11 cellular contexts compared by ENCODE assay signal in genomic region chr19:38770228-38770950, GRCh38. TPM values are rescaled to one million over a fixed set of nuclear protein-coding genes. Genes with fewer than 3 reads are reported as not detected.
DNase-seq lines count a peak whose midpoint lies in the region; ATAC-seq, FAIRE-seq and TF ChIP-seq lines count a peak whose summit lies in the region.
"Not testable (repeated sequence)": the region's sequence is repeated elsewhere in the genome, so short reads cannot be mapped to it uniquely, and the experiment has no call there.
"Had no signal": no experiment of that assay in that cellular context is flagged by ENCODE, and none has a peak within 500 bp of the region (broad histone marks: within the 10 kb centered on the region; RNA-seq: fewer than 3 reads in every experiment).

No MANE protein-coding gene starts in this region.

- H2BK120ac ChIP-seq in neuronal stem cell (ENCODE audit: low read depth, low read length), result not testable (repeated sequence)

- not testable (repeated sequence) for H3K27ac Mint-ChIP-seq in activated CD8-positive, alpha-beta T cell treated with anti-CD3 and anti-CD28 coated beads, Interleukin-2, amount 10 ng/mL, durations not matched to agents 7 days and 5 days; stimulated activated naive CD8-positive, alpha-beta T cell treated with anti-CD3 and anti-CD28 coated beads, Interleukin-15, amount 100 ng/mL, for 72 hours

- ATAC-seq in A549 (peak in 1 of 2 experiments; percentile 6; a peak in 3 of 6 replicates), GM19351 (IDR thresholded peaks at IDR 0.05; ENCODE audit: unreplicated experiment) (peak; percentile 7), HG03095 (IDR thresholded peaks at IDR 0.05; ENCODE audit: unreplicated experiment) (peak; percentile 19)
- peak; percentile 23 for ATAC-seq in activated CD8-positive, alpha-beta T cell treated with anti-CD3 and anti-CD28 coated beads, Interleukin-2, amount 10 ng/mL, durations not matched to agents 7 days and 5 days
- peak; percentile 26 for ATAC-seq in stimulated activated naive CD8-positive, alpha-beta T cell treated with anti-CD3 and anti-CD28 coated beads, Interleukin-15, amount 100 ng/mL, for 72 hours

- H3K9me3 ChIP-seq in A549; effector memory CD4-positive, alpha-beta T cell (ENCODE audit: control insufficient read depth, low read length); iPS-15b (ENCODE audit: control insufficient read depth, insufficient read depth, low read length); neuronal stem cell (replicated peaks in 1 of 2; ENCODE audit: control insufficient read depth in 2 of 2, insufficient read depth in 1 of 2, low read depth in 1 of 2, low read length in 2 of 2): not testable (repeated sequence)

- not testable (repeated sequence) for H3K4me2 ChIP-seq in A549; neuronal stem cell (ENCODE audit: insufficient read depth, low read length, poor library complexity, severe bottlenecking)

- 98% methylated on average over 17 of the region's 58 CpGs for WGBS in A549 (ENCODE audit: missing lambda C conversion rate)
- WGBS in neuronal stem cell (ENCODE audit: extremely low coverage in 2 of 2, insufficient read length in 2 of 2, insufficient replicate concordance in 1 of 2), 2 donors, result no CpG with 5 or more reads among the region's 58 CpGs

- CTCF ChIA-PET in A549 (lab: Yijun Ruan, JAX), result interaction anchor here (0.7 to 2.0 kb wide), 43 partner anchors 8 to 271 kb away, joined by 3 to 22 read pairs (median 5); partner anchors contain the start of genes CAPN12 and LGALS7B
- CTCF ChIA-PET in activated CD8-positive, alpha-beta T cell treated with anti-CD3 and anti-CD28 coated beads, Interleukin-2, amount 10 ng/mL, durations not matched to agents 7 days and 5 days (lab: Charles Lee), result interaction anchor here (1.0 to 1.6 kb wide), 14 partner anchors 14 to 163 kb away, joined by 3 to 19 read pairs (median 4); partner anchors contain the start of genes ACTN4, ECH1 and RINL

- H2AFZ ChIP-seq in neuronal stem cell (ENCODE audit: low read length), result peak overlapping the region; percentile 80

- not testable (repeated sequence) for TF ChIP-seq RAD21 in A549 (conservative IDR thresholded peaks at IDR 0.05 in 1 of 2, IDR thresholded peaks at IDR 0.05 in 1 of 2)

- POLR2A ChIA-PET in A549 (lab: Yijun Ruan, JAX), result interaction anchor here (0.9 to 1.0 kb wide), 2 partner anchors 62 to 68 kb away, joined by 3 to 5 read pairs; no protein-coding TSS in a partner anchor
- POLR2A ChIA-PET in activated CD8-positive, alpha-beta T cell treated with anti-CD3 and anti-CD28 coated beads, Interleukin-2, amount 10 ng/mL, durations not matched to agents 7 days and 5 days (lab: Charles Lee), result interaction anchor here (1.0 to 1.6 kb wide), 3 partner anchors 12 to 35 kb away, joined by 3 to 7 read pairs (median 6); no protein-coding TSS in a partner anchor

- H3K4me1 ChIP-seq in A549; effector memory CD4-positive, alpha-beta T cell (ENCODE audit: control insufficient read depth, insufficient read depth, low read length, poor library complexity, severe bottlenecking); iPS-15b (ENCODE audit: control insufficient read depth, insufficient read depth, low read length); neuronal stem cell (ENCODE audit: control insufficient read depth in 2 of 2, insufficient read depth in 1 of 2, low read depth in 1 of 2, low read length in 2 of 2): not testable (repeated sequence)

- not testable (repeated sequence) for FAIRE-seq in A549 (lab: Jason Lieb, UNC)

- not testable (repeated sequence) for H4K8ac ChIP-seq in neuronal stem cell (ENCODE audit: low read depth, low read length)

- not testable (repeated sequence) for H3K27me3 ChIP-seq in effector memory CD4-positive, alpha-beta T cell (replicated peaks; ENCODE audit: control insufficient read depth, insufficient read depth, low read length, poor library complexity, severe bottlenecking); iPS-15b (ENCODE audit: control insufficient read depth, insufficient read depth, low read length); neuronal stem cell (ENCODE audit: control insufficient read depth in 3 of 3, insufficient read depth in 3 of 3, low read depth in 1 of 3, low read length in 3 of 3)

- not testable (repeated sequence) for H3K79me1 ChIP-seq in neuronal stem cell (ENCODE audit: low read depth, low read length)

- not testable (repeated sequence) for H3K9ac ChIP-seq in iPS-15b (ENCODE audit: low read depth, low read length); neuronal stem cell (ENCODE audit: low read depth, low read length, poor library complexity)

- H3K9me3 Mint-ChIP-seq in activated CD8-positive, alpha-beta T cell treated with anti-CD3 and anti-CD28 coated beads, Interleukin-2, amount 10 ng/mL, durations not matched to agents 7 days and 5 days (ENCODE audit: insufficient read depth); stimulated activated naive CD8-positive, alpha-beta T cell treated with anti-CD3 and anti-CD28 coated beads, Interleukin-15, amount 100 ng/mL, for 72 hours: not testable (repeated sequence)

- not testable (repeated sequence) for H3K4me3 Mint-ChIP-seq in activated CD8-positive, alpha-beta T cell treated with anti-CD3 and anti-CD28 coated beads, Interleukin-2, amount 10 ng/mL, durations not matched to agents 7 days and 5 days
- peak overlapping the region; percentile 80 to 83 for H3K4me3 Mint-ChIP-seq in stimulated activated naive CD8-positive, alpha-beta T cell treated with anti-CD3 and anti-CD28 coated beads, Interleukin-15, amount 100 ng/mL, for 72 hours

- H3K27ac ChIP-seq in A549, result peak overlapping the region; percentile 4 to 62; a peak in 3 of 6 replicates
- H3K27ac ChIP-seq in effector memory CD4-positive, alpha-beta T cell (ENCODE audit: insufficient read depth, low read length, poor library complexity, severe bottlenecking), result peak overlapping the region; percentile 50
- not testable (repeated sequence) for H3K27ac ChIP-seq in neuronal stem cell (replicated peaks; ENCODE audit: low read length)

- not testable (repeated sequence) for TF ChIP-seq CTCF in A549 (IDR thresholded peaks at IDR 0.05)

- not testable (repeated sequence) for H4K91ac ChIP-seq in neuronal stem cell (ENCODE audit: low read depth, low read length, poor library complexity)

- H2BK5ac ChIP-seq in neuronal stem cell (ENCODE audit: low read length), result not testable (repeated sequence)

- TF ChIP-seq POLR2A in A549 (IDR thresholded peaks at IDR 0.05; ENCODE audit: low read length), result not testable (repeated sequence)

- not testable (repeated sequence) for H3K27me3 Mint-ChIP-seq in activated CD8-positive, alpha-beta T cell treated with anti-CD3 and anti-CD28 coated beads, Interleukin-2, amount 10 ng/mL, durations not matched to agents 7 days and 5 days (ENCODE audit: low read depth); stimulated activated naive CD8-positive, alpha-beta T cell treated with anti-CD3 and anti-CD28 coated beads, Interleukin-15, amount 100 ng/mL, for 72 hours

- H3K4me1 Mint-ChIP-seq in activated CD8-positive, alpha-beta T cell treated with anti-CD3 and anti-CD28 coated beads, Interleukin-2, amount 10 ng/mL, durations not matched to agents 7 days and 5 days (ENCODE audit: low read depth), result peaks cover 11% of the 10 kb centered on the region
- H3K4me1 Mint-ChIP-seq in stimulated activated naive CD8-positive, alpha-beta T cell treated with anti-CD3 and anti-CD28 coated beads, Interleukin-15, amount 100 ng/mL, for 72 hours, result peaks cover 14% of the 10 kb centered on the region

- H3K36me3 ChIP-seq in effector memory CD4-positive, alpha-beta T cell (ENCODE audit: control insufficient read depth, insufficient read depth, low read length); iPS-15b (ENCODE audit: control insufficient read depth, insufficient read depth, low read length); neuronal stem cell (replicated peaks in 1 of 2; ENCODE audit: control insufficient read depth in 2 of 2, insufficient read depth in 2 of 2, low read length in 2 of 2): not testable (repeated sequence)

- DNase-seq in A549 (ENCODE audit: low read depth in 1 of 2, low spot score in 1 of 2); activated CD8-positive, alpha-beta T cell treated with anti-CD3 and anti-CD28 coated beads, Interleukin-2, amount 10 ng/mL, durations not matched to agents 7 days and 5 days; effector memory CD4-positive, alpha-beta T cell; neuronal stem cell (ENCODE audit: low spot score); stimulated activated naive CD8-positive, alpha-beta T cell treated with anti-CD3 and anti-CD28 coated beads, Interleukin-15, amount 100 ng/mL, for 72 hours: not testable (repeated sequence)

- not testable (repeated sequence) for H2AK5ac ChIP-seq in neuronal stem cell (ENCODE audit: low read depth, low read length)

- H3K36me3 Mint-ChIP-seq in activated CD8-positive, alpha-beta T cell treated with anti-CD3 and anti-CD28 coated beads, Interleukin-2, amount 10 ng/mL, durations not matched to agents 7 days and 5 days (ENCODE audit: low read depth), result not testable (repeated sequence)

- not testable (repeated sequence) for H3K4ac ChIP-seq in neuronal stem cell (ENCODE audit: low read length)

- not testable (repeated sequence) for H2BK15ac ChIP-seq in neuronal stem cell (ENCODE audit: low read length)

- H3K23ac ChIP-seq in neuronal stem cell (ENCODE audit: low read depth, low read length, poor library complexity), result not testable (repeated sequence)

- H2BK12ac ChIP-seq in neuronal stem cell (ENCODE audit: low read length), result not testable (repeated sequence)

- TF ChIP-seq EP300 in A549 (IDR thresholded peaks at IDR 0.05), result not testable (repeated sequence)

- not testable (repeated sequence) for H3K18ac ChIP-seq in neuronal stem cell (ENCODE audit: low read length)

- H3K14ac ChIP-seq in neuronal stem cell (ENCODE audit: low read length), result not testable (repeated sequence)

- not testable (repeated sequence) for H3K4me3 ChIP-seq in A549; neuronal stem cell (ENCODE audit: low read length in 2 of 2)
- H3K4me3 ChIP-seq in effector memory CD4-positive, alpha-beta T cell (ENCODE audit: insufficient read depth, low read depth, low read length, poor library complexity, severe bottlenecking), result peak overlapping the region; percentile 32
- H3K4me3 ChIP-seq in iPS-15b (ENCODE audit: low read depth, low read length), result peak overlapping the region; percentile 26

RNA-seq across cellular contexts. Expression of gene LGALS7, which starts 2.9 kb away (rescaled TPM):
- polyA plus RNA-seq in A549 (2011; rRNA removed), result not detected in 2 replicates
- 0.19 TPM in 1 of 2 replicates, not detected in the other for polyA plus RNA-seq in A549 (2012; cell fraction: cytosol; rRNA removed)
- not detected in 2 replicates for polyA plus RNA-seq in A549 (2012; cell fraction: nucleus; rRNA removed)
- polyA plus RNA-seq in A549 (2017; fragmentation: RNase III; extraction: RNeasy Plus Mini Kit Qiagen cat#74134 plus additional on column Dnase treatment), result not detected in 3 replicates
- not detected in 2 replicates for polyA minus RNA-seq in A549 (2011; rRNA and poly(A)+ RNA removed)
- total RNA-seq in activated CD8-positive, alpha-beta T cell treated with anti-CD3 and anti-CD28 coated beads, Interleukin-2, amount 10 ng/mL, durations not matched to agents 7 days and 5 days, result not detected
- 0.18 TPM for polyA plus RNA-seq in neuronal stem cell (2013, experiment 1 of 2)
- not detected for polyA plus RNA-seq in neuronal stem cell (2013, experiment 2 of 2)
- total RNA-seq: glomerular endothelial cell, kidney epithelial cell had no signal

RNA-seq across cellular contexts. Expression of gene LGALS7B, which starts 18.6 kb away (rescaled TPM):
- 0.27 TPM in 1 of 2 replicates, not detected in the other for polyA plus RNA-seq in A549 (2011; rRNA removed)
- polyA plus RNA-seq in A549 (2012; cell fraction: cytosol; rRNA removed), result 0.25 and 0.38 TPM in 2 replicates
- 0.29 TPM in 1 of 2 replicates, not detected in the other for polyA plus RNA-seq in A549 (2012; cell fraction: nucleus; rRNA removed)
- not detected in 3 replicates for polyA plus RNA-seq in A549 (2017; fragmentation: RNase III; extraction: RNeasy Plus Mini Kit Qiagen cat#74134 plus additional on column Dnase treatment)
- polyA minus RNA-seq in A549 (2011; rRNA and poly(A)+ RNA removed), result not detected in 2 replicates
- total RNA-seq in activated CD8-positive, alpha-beta T cell treated with anti-CD3 and anti-CD28 coated beads, Interleukin-2, amount 10 ng/mL, durations not matched to agents 7 days and 5 days, result not detected
- not detected for polyA plus RNA-seq in neuronal stem cell (2013, experiment 1 of 2)
- polyA plus RNA-seq in neuronal stem cell (2013, experiment 2 of 2), result not detected
- total RNA-seq: endodermal cell, glomerular endothelial cell, kidney epithelial cell had no signal

RNA-seq across cellular contexts. Expression of gene CAPN12, which starts 26.1 kb away (rescaled TPM):
- 10.0 and 12.3 TPM in 2 replicates for polyA plus RNA-seq in A549 (2011; rRNA removed)
- 10.0 and 10.2 TPM in 2 replicates for polyA plus RNA-seq in A549 (2012; cell fraction: cytosol; rRNA removed)
- polyA plus RNA-seq in A549 (2012; cell fraction: nucleus; rRNA removed), result 33.2 and 34.8 TPM in 2 replicates
- polyA plus RNA-seq in A549 (2017; fragmentation: RNase III; extraction: RNeasy Plus Mini Kit Qiagen cat#74134 plus additional on column Dnase treatment), result 8.6 to 11.7 TPM (median 11.0 TPM) in 3 replicates
- 3.2 and 7.1 TPM in 2 replicates for polyA minus RNA-seq in A549 (2011; rRNA and poly(A)+ RNA removed)
- 10 to 100 TPM; 12.2 to 16.2 TPM for total RNA-seq in activated CD8-positive, alpha-beta T cell treated with anti-CD3 and anti-CD28 coated beads, Interleukin-2, amount 10 ng/mL, durations not matched to agents 7 days and 5 days
- 5.6 TPM for polyA plus RNA-seq in neuronal stem cell (2013, experiment 1 of 2)
- 5.2 TPM for polyA plus RNA-seq in neuronal stem cell (2013, experiment 2 of 2)

RNA-seq across cellular contexts. Expression of gene LGALS4, which starts 42.4 kb away (rescaled TPM):
- polyA plus RNA-seq in A549 (2011; rRNA removed) (2.5 and 3.3 TPM in 2 replicates), A549 (2017; fragmentation: RNase III; extraction: RNeasy Plus Mini Kit Qiagen cat#74134 plus additional on column Dnase treatment) (0.38 to 0.94 TPM (median 0.84 TPM) in 3 replicates)
- polyA plus RNA-seq in A549 (2012; cell fraction: cytosol; rRNA removed), result 0.87 and 1.2 TPM in 2 replicates
- polyA plus RNA-seq in A549 (2012; cell fraction: nucleus; rRNA removed), result 4.4 and 6.3 TPM in 2 replicates
- 1.7 and 2.4 TPM in 2 replicates for polyA minus RNA-seq in A549 (2011; rRNA and poly(A)+ RNA removed)
- 1 to 10 TPM; 1.6 to 1.8 TPM for total RNA-seq in activated CD8-positive, alpha-beta T cell treated with anti-CD3 and anti-CD28 coated beads, Interleukin-2, amount 10 ng/mL, durations not matched to agents 7 days and 5 days
- polyA plus RNA-seq in neuronal stem cell (2013, experiment 1 of 2), result 0.36 TPM
- polyA plus RNA-seq in neuronal stem cell (2013, experiment 2 of 2), result 0.42 TPM
- total RNA-seq: kidney epithelial cell had no signal
